ENCODE assay signal across 21 cellular contexts in the genomic region with DNA sequence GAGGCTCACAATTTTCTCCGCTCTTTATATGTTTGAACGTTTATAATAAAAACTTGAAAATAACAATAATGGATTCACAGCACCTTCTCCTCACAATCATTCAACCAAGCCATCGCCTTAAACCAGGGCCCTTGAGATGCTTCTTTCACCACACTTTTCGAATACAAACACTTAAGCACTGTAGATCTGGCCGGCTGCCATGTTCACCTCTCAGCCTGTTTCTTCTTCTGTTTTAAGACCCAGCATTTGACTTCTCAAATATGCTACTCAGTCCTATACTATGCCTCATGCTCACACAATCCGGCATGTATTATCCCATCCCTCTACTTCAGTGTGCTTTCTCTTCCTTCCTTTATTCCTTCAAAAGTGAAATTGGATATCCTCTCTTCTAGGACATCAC.
DNase-seq lines count a peak whose midpoint lies in the region; ATAC-seq and TF ChIP-seq lines count a peak whose summit lies in the region.
"Had no signal": no experiment of that assay in that cellular context is flagged by ENCODE, and none has a peak within 500 bp of the region (broad histone marks: within the 10 kb centered on the region; RNA-seq: fewer than 3 reads in every experiment).

No MANE protein-coding gene starts in this region.

- TF ChIP-seq POLR2A in HCT116 (IDR thresholded peaks at IDR 0.05; ENCODE audit: borderline replicate concordance, extremely low read depth, insufficient read depth, insufficient read length): no peak

- no peaks in the 10 kb centered on the region for H3K9me3 ChIP-seq in HCT116 (ENCODE audit: control insufficient read depth in 1 of 2, insufficient read depth in 1 of 2, low read depth in 1 of 2, low read length in 2 of 2)
- no peaks in the 10 kb centered on the region for H3K9me3 ChIP-seq in PC-9 (ENCODE audit: insufficient read depth, low read depth)
- no peaks in the 10 kb centered on the region for H3K9me3 ChIP-seq in lower lobe of right lung
- H3K9me3 ChIP-seq: A549, SJSA1 had no signal

- H3K27me3 ChIP-seq in HCT116 (ENCODE audit: insufficient read depth, low read length) (no peaks in the 10 kb centered on the region), PC-9 (ENCODE audit: insufficient read depth, low read depth) (no peaks in the 10 kb centered on the region), lower lobe of right lung (ENCODE audit: low read depth) (no peaks in the 10 kb centered on the region)
- H3K27me3 ChIP-seq: dorsolateral prefrontal cortex, neural progenitor cell, SJSA1 had no signal

- no peak overlapping the region for H3K27ac ChIP-seq in HCT116 (ENCODE audit: low read depth, low read length)
- H3K27ac ChIP-seq in PC-9: no peak overlapping the region
- H3K27ac ChIP-seq in lower lobe of right lung: no peak overlapping the region
- H3K27ac ChIP-seq: A549, dorsolateral prefrontal cortex, neural progenitor cell, SJSA1 had no signal

- no peak for TF ChIP-seq RAD21 in HCT116 (IDR thresholded peaks at IDR 0.05; ENCODE audit: low read depth)

- no peaks in the 10 kb centered on the region for H3K36me3 ChIP-seq in HCT116 (ENCODE audit: control insufficient read depth in 1 of 2, insufficient read depth in 2 of 2, low read length in 2 of 2)
- H3K36me3 ChIP-seq in PC-9 (ENCODE audit: low read depth): no peaks in the 10 kb centered on the region
- H3K36me3 ChIP-seq in lower lobe of right lung: no peaks in the 10 kb centered on the region
- H3K36me3 ChIP-seq: neural progenitor cell, SJSA1 had no signal

- H3K79me2 ChIP-seq in HCT116 (ENCODE audit: insufficient read depth, low read length) (no peaks in the 10 kb centered on the region), PC-9 (ENCODE audit: low read depth) (no peaks in the 10 kb centered on the region)

- H3K4me1 ChIP-seq in HCT116 (ENCODE audit: control insufficient read depth in 1 of 2, insufficient read depth in 2 of 2, low read length in 2 of 2) (no peaks in the 10 kb centered on the region), PC-9 (replicated peaks; ENCODE audit: insufficient read depth) (no peaks in the 10 kb centered on the region), lower lobe of right lung (no peaks in the 10 kb centered on the region)
- H3K4me1 ChIP-seq: A549, neural progenitor cell, SJSA1 had no signal

- no peak for TF ChIP-seq CTCF in HCT116 (IDR thresholded peaks at IDR 0.05 in 2 of 3, conservative IDR thresholded peaks at IDR 0.05 in 1 of 3; ENCODE audit: borderline replicate concordance in 1 of 3, insufficient read depth in 1 of 3, low read depth in 2 of 3, low read length in 2 of 3)
- TF ChIP-seq CTCF in PC-9 (conservative IDR thresholded peaks at IDR 0.05): no peak
- TF ChIP-seq CTCF in lower lobe of right lung (IDR thresholded peaks at IDR 0.05): no peak

- POLR2A ChIA-PET in HCT116 (lab: Charles Lee) (no interaction called here), PC-9 (lab: Charles Lee; ENCODE audit: unreplicated experiment) (no interaction called here)

- BruUV-seq in HCT116 (replicated peaks; lab: Mats Ljungman, UMichigan): no TSS peak
- no TSS peak for BruUV-seq in PC-9 (replicated peaks; lab: Mats Ljungman, UMichigan)

- ATAC-seq in HCT116 (no peak), lower lobe of right lung (peak; percentile 61 to 85), HG02678 (IDR thresholded peaks at IDR 0.05; ENCODE audit: unreplicated experiment) (no peak)
- ATAC-seq: A549 had no signal

- DNase-seq in NCI-H510A treated with DMSO at 0.1 percent for 48 hours (lab: John Stamatoyannopoulos, UW) (peak; percentile 5), NCI-H510A (lab: John Stamatoyannopoulos, UW) (no peak), HCT116 (ENCODE audit: low read depth, low spot score) (no peak), PC-9 (no peak), lower lobe of right lung (peak; percentile 79), SHP77 treated with DMSO at 0.1 percent for 48 hours (lab: John Stamatoyannopoulos, UW) (no peak), SW480 (ENCODE audit: low spot score) (no peak)
- DNase-seq: activated CD4-positive, alpha-beta T cell treated with anti-CD3 and anti-CD28 coated beads for 4 hours; anterior cingulate cortex; EL; foreskin fibroblast; hippocampal formation; KBM-7; NCI-H1694 treated with DMSO at 0.1 percent for 48 hours; substantia nigra; T-helper 2 cell had no signal

- H4K20me1 ChIP-seq in HCT116 (ENCODE audit: insufficient read depth) (no peaks in the 10 kb centered on the region), PC-9 (ENCODE audit: insufficient read depth) (no peaks in the 10 kb centered on the region)

- RAD21 ChIA-PET in HCT116 (lab: Charles Lee; ENCODE audit: low non-redundant PET in 1 of 2, low total read pairs in 2 of 2, uncharacterized antibody in 2 of 2, unreplicated experiment in 2 of 2): no interaction called here

- CTCF ChIA-PET in HCT116 (lab: Charles Lee): interaction anchor here (2.2 kb wide), 1 partner anchor 102 kb away, joined by 7 read pairs; no protein-coding TSS in a partner anchor
- CTCF ChIA-PET in PC-9 (lab: Charles Lee): interaction anchor here (0.6 kb wide), 1 partner anchor 1680 kb away, joined by 3 read pairs; no protein-coding TSS in a partner anchor

- H3K4me3 ChIP-seq in HCT116 (replicated peaks in 1 of 2; ENCODE audit: low read depth in 1 of 2, low read length in 2 of 2) (no peak overlapping the region), PC-9 (no peak overlapping the region), lower lobe of right lung (no peak overlapping the region)
- H3K4me3 ChIP-seq: A549, dorsolateral prefrontal cortex, neural progenitor cell, SJSA1 had no signal

- H3K9ac ChIP-seq in HCT116 (ENCODE audit: low read length): no peak overlapping the region
- H3K9ac ChIP-seq: neural progenitor cell had no signal

- no peaks in the 10 kb centered on the region for H3F3A ChIP-seq in PC-9 (ENCODE audit: insufficient read depth, low read depth)

- no peak overlapping the region for H3K4me2 ChIP-seq in HCT116 (ENCODE audit: low read length)
- H3K4me2 ChIP-seq in PC-9: no peak overlapping the region
- H3K4me2 ChIP-seq: A549, neural progenitor cell had no signal

- no peaks in the 10 kb centered on the region for H3K9me2 ChIP-seq in HCT116 (ENCODE audit: insufficient read depth)
- H3K9me2 ChIP-seq in PC-9 (ENCODE audit: insufficient read depth): no peaks in the 10 kb centered on the region

- intact Hi-C loops in HCT116 (cut with micrococcal nuclease): loop anchor here (5.0 kb wide), 1 partner anchor 883 kb away; no protein-coding TSS in a partner anchor
- intact Hi-C loops in PC-9 (cut with micrococcal nuclease; ENCODE audit: unreplicated experiment): no loop called here
- intact Hi-C loops in lower lobe of right lung (cut with DNase I): no loop called here

- H2AFZ ChIP-seq in HCT116 (ENCODE audit: low read depth, low read length, poor library complexity, severe bottlenecking): peak overlapping the region; percentile 60
- H2AFZ ChIP-seq in PC-9: peak overlapping the region; percentile 35; the same call in 1 of the 2 replicates
- H2AFZ ChIP-seq: neural progenitor cell had no signal

TF ChIP-seq in HCT116, 20 proteins besides CTCF, POLR2A, EP300 and RAD21:
- TF ChIP-seq POLR2AphosphoS5 (IDR thresholded peaks at IDR 0.05; ENCODE audit: low read depth, low read length): no peak
- TF ChIP-seq CEBPB (IDR thresholded peaks at IDR 0.05; ENCODE audit: low read depth): no peak
- TF ChIP-seq TCF7L2 (IDR thresholded peaks at IDR 0.05; ENCODE audit: borderline replicate concordance, extremely low read depth, insufficient read depth, insufficient read length): no peak
- no peak for TF ChIP-seq FOSL1 (IDR thresholded peaks at IDR 0.05; ENCODE audit: low read depth)
- TF ChIP-seq EGR1 (IDR thresholded peaks at IDR 0.05; ENCODE audit: low read depth): no peak
- no peak for TF ChIP-seq YY1 (IDR thresholded peaks at IDR 0.05; ENCODE audit: extremely low read depth, insufficient replicate concordance, low read depth, low read length)
- TF ChIP-seq EZH2 (IDR thresholded peaks at IDR 0.05): no peak
- no peak for TF ChIP-seq EZH2phosphoT487 (IDR thresholded peaks at IDR 0.05; ENCODE audit: borderline replicate concordance)

Comparison
In these comparisons a context has a peak if more than half of its experiments do, and no peak if none do; other contexts are left out.
1. DNase-seq: peak in NCI-H510A treated with DMSO at 0.1 percent for 48 hours (single experiment) and lower lobe of right lung (single experiment); none in NCI-H510A (single experiment), HCT116 (single experiment), PC-9 (0 of 2), SHP77 treated with DMSO at 0.1 percent for 48 hours (single experiment) and SW480 (single experiment).
2. ATAC-seq: peak in lower lobe of right lung (2 of 2); none in HCT116 (single experiment) and HG02678 (single experiment).